ENCODE assay signal across 10 cellular contexts in genomic region chrX:19811807-19812604, GRCh38.
A peak's percentile ranks its signal among the peaks of the same experiment; 100 is the strongest.
DNase-seq lines count a peak whose midpoint lies in the region; ATAC-seq and TF ChIP-seq lines count a peak whose summit lies in the region.
"Had no signal": no experiment of that assay in that cellular context is flagged by ENCODE, and none has a peak within 500 bp of the region (broad histone marks: within the 10 kb centered on the region; RNA-seq: fewer than 3 reads in every experiment).

No MANE protein-coding gene starts in this region.

- peaks cover 13 to 29% (median 18%) of the 10 kb centered on the region in 11 experiments; a peak in 19 of 22 replicates for H3K9me3 ChIP-seq in BLaER1 treated with 17β-estradiol and CSF1 and Interleukin-3, amounts not matched to agents 10 nM and 100 nM (replicated peaks in 1 of 11)
- H3K9me3 ChIP-seq in SU-DHL-6 (ENCODE audit: insufficient read depth, low read length), result no peaks in the 10 kb centered on the region
- no peaks in the 10 kb centered on the region for H3K9me3 ChIP-seq in right atrium auricular region
- no peaks in the 10 kb centered on the region for H3K9me3 ChIP-seq in uterus

- H3F3A ChIP-seq in SU-DHL-6 (ENCODE audit: insufficient read depth), result peaks cover 19% of the 10 kb centered on the region

- H4K20me1 ChIP-seq in BLaER1 treated with 17β-estradiol and CSF1 and Interleukin-3, amounts not matched to agents 10 nM and 100 nM, result peaks cover 0 to 7% (median 0%) of the 10 kb centered on the region in 11 experiments; a peak in 3 of 22 replicates
- no peaks in the 10 kb centered on the region for H4K20me1 ChIP-seq in SU-DHL-6 (ENCODE audit: low read depth, low read length)

- no peaks in the 10 kb centered on the region for H3K9me2 ChIP-seq in SU-DHL-6 (replicated peaks; ENCODE audit: insufficient read depth, low read length)

- peak overlapping the region; percentile 40 to 74 (median 55) for H3K4me2 ChIP-seq in BLaER1 treated with 17β-estradiol and CSF1 and Interleukin-3, amounts not matched to agents 10 nM and 100 nM
- peak overlapping the region; percentile 54 for H3K4me2 ChIP-seq in SU-DHL-6 (ENCODE audit: low read depth, low read length, poor library complexity, severe bottlenecking)

- TF ChIP-seq CTCF in SU-DHL-6 (IDR thresholded peaks at IDR 0.05; ENCODE audit: insufficient read depth, low read length, poor library complexity, severe bottlenecking) (no peak), right atrium auricular region (IDR thresholded peaks at IDR 0.05) (no peak), uterus (IDR thresholded peaks at IDR 0.05) (no peak)

- H3K36me3 ChIP-seq in BLaER1 treated with 17β-estradiol and CSF1 and Interleukin-3, amounts not matched to agents 10 nM and 100 nM, result peaks cover 5 to 19% (median 12%) of the 10 kb centered on the region in 11 experiments; a peak in 12 of 22 replicates
- no peaks in the 10 kb centered on the region for H3K36me3 ChIP-seq in SU-DHL-6 (ENCODE audit: low read length)
- H3K36me3 ChIP-seq in right atrium auricular region, result no peaks in the 10 kb centered on the region
- H3K36me3 ChIP-seq in uterus, result no peaks in the 10 kb centered on the region

- no peak overlapping the region for H2AFZ ChIP-seq in SU-DHL-6 (ENCODE audit: low read depth, low read length, severe bottlenecking)

- no peak for TF ChIP-seq POLR2A in uterus (IDR thresholded peaks at IDR 0.05)

- DNase-seq in iris pigment epithelial cell (ENCODE audit: low read depth) (peak; percentile 84), NCI-H2227 treated with DMSO at 0.1 percent for 48 hours (lab: John Stamatoyannopoulos, UW) (no peak), right atrium auricular region (ENCODE audit: low spot score) (no peak), uterus (no peak)
- DNase-seq: glutamatergic neuron, posterior cingulate gyrus had no signal

- H3K79me2 ChIP-seq in SU-DHL-6 (ENCODE audit: insufficient read depth, low read length), result peaks cover 84% of the 10 kb centered on the region

- peak overlapping the region in 9 of 11 experiments; percentile 23 to 74 (median 62); a peak in 16 of 22 replicates for H3K9ac ChIP-seq in BLaER1 treated with 17β-estradiol and CSF1 and Interleukin-3, amounts not matched to agents 10 nM and 100 nM
- peak overlapping the region; percentile 38 for H3K9ac ChIP-seq in SU-DHL-6 (ENCODE audit: low read length)

- H3K27me3 ChIP-seq in BLaER1 treated with 17β-estradiol and CSF1 and Interleukin-3, amounts not matched to agents 10 nM and 100 nM, result no peaks in the 10 kb centered on the region
- H3K27me3 ChIP-seq in SU-DHL-6 (ENCODE audit: low read length), result no peaks in the 10 kb centered on the region
- no peaks in the 10 kb centered on the region for H3K27me3 ChIP-seq in right atrium auricular region
- no peaks in the 10 kb centered on the region for H3K27me3 ChIP-seq in uterus

- peak overlapping the region; percentile 8 to 85 (median 75); a peak in 21 of 22 replicates for H3K27ac ChIP-seq in BLaER1 treated with 17β-estradiol and CSF1 and Interleukin-3, amounts not matched to agents 10 nM and 100 nM
- H3K27ac ChIP-seq in SU-DHL-6 (ENCODE audit: low read depth, low read length), result peak overlapping the region; percentile 84
- no peak overlapping the region for H3K27ac ChIP-seq in right atrium auricular region
- H3K27ac ChIP-seq in uterus, result no peak overlapping the region

- no peak overlapping the region for H3K4me3 ChIP-seq in BLaER1 treated with 17β-estradiol and CSF1 and Interleukin-3, amounts not matched to agents 10 nM and 100 nM
- no peak overlapping the region for H3K4me3 ChIP-seq in SU-DHL-6 (ENCODE audit: insufficient read depth, low read length, poor library complexity, severe bottlenecking)
- no peak overlapping the region for H3K4me3 ChIP-seq in right atrium auricular region
- no peak overlapping the region for H3K4me3 ChIP-seq in uterus

- ATAC-seq in GM21619 (IDR thresholded peaks at IDR 0.05; ENCODE audit: unreplicated experiment) (peak; percentile 40), GM21737 (IDR thresholded peaks at IDR 0.05; ENCODE audit: unreplicated experiment) (no peak)

- peaks cover 28 to 70% (median 51%) of the 10 kb centered on the region in 10 experiments for H3K4me1 ChIP-seq in BLaER1 treated with 17β-estradiol and CSF1 and Interleukin-3, amounts not matched to agents 10 nM and 100 nM
- no peaks in the 10 kb centered on the region for H3K4me1 ChIP-seq in right atrium auricular region
- H3K4me1 ChIP-seq in uterus, result no peaks in the 10 kb centered on the region

- intact Hi-C loops in uterus (cut with DNase I; ENCODE audit: low total_unique reads), result no loop called here

Comparison
In these comparisons a context has a peak if more than half of its experiments do, and no peak if none do; other contexts are left out.
1. H3K27ac ChIP-seq: peak in BLaER1 treated with 17β-estradiol and CSF1 and Interleukin-3, amounts not matched to agents 10 nM and 100 nM (11 of 11) and SU-DHL-6 (single experiment); none in right atrium auricular region (0 of 2) and uterus (0 of 2).